ENCODE assay signal across 8 cellular contexts in the genomic region with DNA sequence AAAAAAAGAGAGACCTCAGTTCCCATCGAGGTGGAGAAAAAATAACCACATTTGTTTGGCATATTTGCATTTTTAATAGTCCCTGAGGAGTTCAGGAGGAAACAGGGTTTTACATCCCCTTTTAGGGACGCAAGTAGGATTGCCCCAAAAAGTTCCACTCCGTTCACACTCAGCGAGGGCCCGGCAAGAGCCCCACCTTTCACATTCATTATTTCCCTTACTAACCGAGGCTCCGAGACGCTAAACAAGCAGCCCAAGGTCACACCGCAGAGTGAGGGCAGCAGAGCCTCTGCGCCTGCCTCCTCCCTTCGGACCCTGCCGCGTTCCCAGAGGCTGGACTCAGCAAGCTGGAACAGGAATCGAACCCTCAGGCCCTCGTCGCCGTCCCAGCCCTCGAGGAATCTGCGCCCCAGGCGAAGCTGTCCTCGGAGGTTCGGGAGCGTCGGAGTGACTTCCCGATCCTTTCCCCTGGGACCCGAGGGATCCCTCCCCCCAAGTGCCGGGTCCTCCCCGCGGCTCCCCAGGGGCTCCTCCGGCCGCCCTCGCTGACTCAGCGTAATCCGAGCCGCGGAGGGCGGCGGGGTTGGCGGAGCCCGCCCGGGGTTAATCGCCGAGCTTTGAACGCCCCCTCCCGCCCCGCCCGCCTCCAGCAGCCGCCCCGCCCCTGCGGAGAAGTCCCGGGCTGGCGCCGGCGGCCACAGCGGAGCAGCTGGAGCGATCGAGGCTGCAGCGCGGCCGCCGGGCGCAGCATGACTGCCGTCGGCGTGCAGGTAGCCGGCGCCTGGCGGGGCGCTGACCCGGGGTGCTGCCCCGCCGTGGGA. TPM values are rescaled to one million over a fixed set of nuclear protein-coding genes. Genes with fewer than 3 reads are reported as not detected.
DNase-seq lines count a peak whose midpoint lies in the region; ATAC-seq, FAIRE-seq and TF ChIP-seq lines count a peak whose summit lies in the region.

Gene TMEM37 (plus strand): TSS at position 700 of the 821 bp plus-strand sequence. CDS start 50 bp downstream, at position 750.

- ATAC-seq in CD4-positive, alpha-beta T cell (ENCODE audit: poor library complexity) = no peak
- ATAC-seq in GM18517 (IDR thresholded peaks at IDR 0.05; ENCODE audit: unreplicated experiment) = peak; percentile 80
- peak; percentile 50 for ATAC-seq in HG02852 (IDR thresholded peaks at IDR 0.05; ENCODE audit: unreplicated experiment)

- 2 to 4% methylated on average over 72 of the region's 72 CpGs for WGBS in sigmoid colon, 2 donors

- H3K4me1 ChIP-seq in astrocyte (ENCODE audit: insufficient read depth, low read length) (peaks cover 13% of the 10 kb centered on the region), iPS-15b (ENCODE audit: control insufficient read depth, insufficient read depth, low read length) (peaks cover 11% of the 10 kb centered on the region), sigmoid colon (peaks cover 0 to 20% (median 13%) of the 10 kb centered on the region in 4 donors)

- CTCF ChIA-PET in CD4-positive, alpha-beta T cell (lab: Charles Lee) = no interaction called here

- TF ChIP-seq EP300 in sigmoid colon (IDR thresholded peaks at IDR 0.05) = no peak

- peaks cover 7% of the 10 kb centered on the region for H3K4me1 Mint-ChIP-seq in CD4-positive, alpha-beta T cell (ENCODE audit: low read depth)
- H3K4me1 Mint-ChIP-seq in astrocyte (ENCODE audit: low read depth, unreplicated experiment) = peaks cover 1% of the 10 kb centered on the region

- no peaks in the 10 kb centered on the region for H3K36me3 Mint-ChIP-seq in CD4-positive, alpha-beta T cell (ENCODE audit: low read depth)
- H3K36me3 Mint-ChIP-seq in astrocyte (ENCODE audit: low read depth, unreplicated experiment) = peaks cover 2% of the 10 kb centered on the region

- H2AFZ ChIP-seq in astrocyte (ENCODE audit: low read depth, low read length) = peak within 1 kb of the TSS; percentile 87

- FAIRE-seq in astrocyte (lab: Jason Lieb, UNC) = no peak

- H3K27ac ChIP-seq in CD4-positive, alpha-beta T cell (ENCODE audit: low read depth, low read length) = no peak within 1 kb of the TSS
- H3K27ac ChIP-seq in astrocyte (ENCODE audit: low read depth, low read length) (no peak within 1 kb of the TSS), sigmoid colon (peak within 1 kb of the TSS; percentile 32 to 62 (median 45))

- H3K9me3 ChIP-seq in CD4-positive, alpha-beta T cell (ENCODE audit: control insufficient read depth, low read length) = no peaks in the 10 kb centered on the region
- no peaks in the 10 kb centered on the region for H3K9me3 ChIP-seq in astrocyte (ENCODE audit: insufficient read depth, low read depth, low read length)
- H3K9me3 ChIP-seq in iPS-15b (ENCODE audit: control insufficient read depth, insufficient read depth, low read length) = no peaks in the 10 kb centered on the region
- no peaks in the 10 kb centered on the region for H3K9me3 ChIP-seq in sigmoid colon

- H3K27me3 ChIP-seq in CD4-positive, alpha-beta T cell (ENCODE audit: control insufficient read depth, insufficient read depth, low read length) = peaks cover 42% of the 10 kb centered on the region
- peaks cover 14% of the 10 kb centered on the region for H3K27me3 ChIP-seq in astrocyte (ENCODE audit: insufficient read depth, low read length)
- H3K27me3 ChIP-seq in iPS-15b (ENCODE audit: control insufficient read depth, insufficient read depth, low read length) = peaks cover 15% of the 10 kb centered on the region
- H3K27me3 ChIP-seq in sigmoid colon = peaks cover 0 to 4% (median 0%) of the 10 kb centered on the region in 3 donors

- H3K27ac Mint-ChIP-seq in CD4-positive, alpha-beta T cell = no peak within 1 kb of the TSS
- peak within 1 kb of the TSS; percentile 92 for H3K27ac Mint-ChIP-seq in astrocyte (ENCODE audit: unreplicated experiment)

- H3K9ac ChIP-seq in astrocyte (ENCODE audit: low read length) (peak within 1 kb of the TSS; percentile 67), iPS-15b (ENCODE audit: low read depth, low read length) (peak within 1 kb of the TSS; percentile 73)

- intact Hi-C loops in CD4-positive, alpha-beta T cell (cut with DNase I, micrococcal nuclease) = no loop called here
- intact Hi-C loops in sigmoid colon (cut with DNase I) = no loop called here

- H3K9me3 Mint-ChIP-seq in CD4-positive, alpha-beta T cell = no peaks in the 10 kb centered on the region
- H3K9me3 Mint-ChIP-seq in astrocyte (ENCODE audit: unreplicated experiment) = peaks cover 5% of the 10 kb centered on the region

- no peak for TF ChIP-seq CTCF in CD4-positive, alpha-beta T cell (IDR thresholded peaks at IDR 0.05)
- no peak for TF ChIP-seq CTCF in astrocyte (IDR thresholded peaks at IDR 0.05; ENCODE audit: insufficient read depth, low read depth, low read length)
- no peak for TF ChIP-seq CTCF in sigmoid colon (IDR thresholded peaks at IDR 0.05)

- H3K4me3 ChIP-seq in astrocyte (ENCODE audit: insufficient read depth, low read depth, low read length) (peak within 1 kb of the TSS; percentile 48), iPS-15b (ENCODE audit: low read depth, low read length) (peak within 1 kb of the TSS; percentile 77), sigmoid colon (peak within 1 kb of the TSS; percentile 31 to 60 (median 52))

- TF ChIP-seq POLR2A in sigmoid colon (IDR thresholded peaks at IDR 0.05) = no peak

- DNase-seq in CD4-positive, alpha-beta T cell = no peak
- DNase-seq in NCI-H146 (lab: John Stamatoyannopoulos, UW) (peak; percentile 63), astrocyte (ENCODE audit: low read depth) (peak; percentile 47), sigmoid colon (peak; percentile 78)
- DNase-seq in activated CD4-positive, alpha-beta T cell treated with anti-CD3 and anti-CD28 coated beads for 1 hour = no peak

- H3K79me2 ChIP-seq in astrocyte (ENCODE audit: insufficient read depth, low read length) = no peaks in the 10 kb centered on the region

- peaks cover 7% of the 10 kb centered on the region for H4K20me1 ChIP-seq in astrocyte (ENCODE audit: insufficient read depth, low read length)

- no peaks in the 10 kb centered on the region for H3K36me3 ChIP-seq in astrocyte (ENCODE audit: insufficient read depth, low read length)
- no peaks in the 10 kb centered on the region for H3K36me3 ChIP-seq in iPS-15b (ENCODE audit: control insufficient read depth, insufficient read depth, low read length)
- no peaks in the 10 kb centered on the region for H3K36me3 ChIP-seq in sigmoid colon

- peak within 1 kb of the TSS; percentile 66 for H3K4me3 Mint-ChIP-seq in CD4-positive, alpha-beta T cell
- peak within 1 kb of the TSS; percentile 82 for H3K4me3 Mint-ChIP-seq in astrocyte (ENCODE audit: unreplicated experiment)

- peak within 1 kb of the TSS; percentile 86 for H3K4me2 ChIP-seq in astrocyte (ENCODE audit: low read length)

- peaks cover 87% of the 10 kb centered on the region for H3K27me3 Mint-ChIP-seq in CD4-positive, alpha-beta T cell
- H3K27me3 Mint-ChIP-seq in astrocyte (ENCODE audit: low read depth, unreplicated experiment) = peaks cover 62% of the 10 kb centered on the region

- POLR2A ChIA-PET in CD4-positive, alpha-beta T cell (lab: Charles Lee) = no interaction called here

RNA-seq across cellular contexts. Expression of gene TMEM37, which starts in this region (rescaled TPM):
- total RNA-seq in CD4-positive, alpha-beta T cell = not detected
- total RNA-seq in astrocyte (1.6 and 3.3 TPM in 2 replicates), sigmoid colon (1 to 10 TPM in 3 of 4 donors, under 1 TPM in 1; 0.55 to 6.1 (median 2.6) TPM)
- 10 to 100 TPM; 45.0 to 96.9 (median 69.7) TPM for polyA plus RNA-seq in sigmoid colon

Comparison
In these comparisons a context has a peak if more than half of its experiments do, and no peak if none do; other contexts are left out.
1. DNase-seq: peak in NCI-H146 (single experiment), astrocyte (single experiment) and sigmoid colon (single experiment); none in CD4-positive, alpha-beta T cell (0 of 10) and activated CD4-positive, alpha-beta T cell treated with anti-CD3 and anti-CD28 coated beads for 1 hour (single experiment).
2. H3K27ac ChIP-seq: peak in sigmoid colon (4 of 4); none in CD4-positive, alpha-beta T cell (single experiment) and astrocyte (single experiment).
3. Peak in every context shown above with its lines, with median percentiles within 50 percentile points of each other: H3K4me3 ChIP-seq.